9 cellular contexts compared by ENCODE assay signal in genomic region chr10:112815238-112816032, GRCh38.
DNase-seq lines count a peak whose midpoint lies in the region; TF ChIP-seq lines count a peak whose summit lies in the region.
"Had no signal": no experiment of that assay in that cellular context is flagged by ENCODE, and none has a peak within 500 bp of the region (broad histone marks: within the 10 kb centered on the region; RNA-seq: fewer than 3 reads in every experiment).

No MANE protein-coding gene starts in this region.

- no peaks in the 10 kb centered on the region for H3K36me3 ChIP-seq in PC-9 (ENCODE audit: low read depth)

- H3K27me3 ChIP-seq in PC-9 (ENCODE audit: insufficient read depth, low read depth), result no peaks in the 10 kb centered on the region

- POLR2A ChIA-PET in PC-9 (lab: Charles Lee; ENCODE audit: unreplicated experiment), result no interaction called here

- H2AFZ ChIP-seq in PC-9, result no peak overlapping the region

- peaks cover 10% of the 10 kb centered on the region for H3K36me3 Mint-ChIP-seq in osteocyte (ENCODE audit: unreplicated experiment)

- H3K9me3 Mint-ChIP-seq in osteocyte (ENCODE audit: unreplicated experiment), result no peaks in the 10 kb centered on the region

- peak overlapping the region; percentile 72 for H3K4me2 ChIP-seq in PC-9

- intact Hi-C loops in PC-9 (cut with micrococcal nuclease; ENCODE audit: unreplicated experiment), result loop anchor here (10.0 kb wide), 3 partner anchors 99 to 569 kb away; no protein-coding TSS in a partner anchor

- CTCF ChIA-PET in PC-9 (lab: Charles Lee), result no interaction called here

- H3K4me1 Mint-ChIP-seq in osteocyte (ENCODE audit: unreplicated experiment), result peaks cover 58% of the 10 kb centered on the region

- TF ChIP-seq CTCF in PC-9 (conservative IDR thresholded peaks at IDR 0.05) (no peak), fibroblast of mammary gland (conservative IDR thresholded peaks at IDR 0.05; ENCODE audit: control insufficient read depth, insufficient read depth, low read depth, low read length) (no peak), osteocyte (IDR thresholded peaks at IDR 0.05) (no peak)

- H3K9me3 ChIP-seq in PC-9 (ENCODE audit: insufficient read depth, low read depth), result no peaks in the 10 kb centered on the region

- H3F3A ChIP-seq in PC-9 (ENCODE audit: insufficient read depth, low read depth), result peaks cover 51% of the 10 kb centered on the region

- no TSS peak for BruUV-seq in PC-9 (replicated peaks; lab: Mats Ljungman, UMichigan)

- peak overlapping the region; percentile 86 for H3K27ac ChIP-seq in PC-9

- H3K27ac Mint-ChIP-seq in osteocyte (ENCODE audit: unreplicated experiment), result peak overlapping the region; percentile 92

- no peaks in the 10 kb centered on the region for H3K9me2 ChIP-seq in PC-9 (ENCODE audit: insufficient read depth)

- no peaks in the 10 kb centered on the region for H3K27me3 Mint-ChIP-seq in osteocyte (ENCODE audit: unreplicated experiment)

- DNase-seq in GM03348 (ENCODE audit: low spot score) (peak; percentile 64), PC-9 (peak; percentile 63 to 95), fibroblast of mammary gland (ENCODE audit: low read depth) (peak; percentile 54), osteocyte (ENCODE audit: extremely low spot score, unreplicated experiment) (no peak), NCI-H345 (lab: John Stamatoyannopoulos, UW) (no peak), NCI-H1105 treated with DMSO at 0.1 percent for 48 hours (lab: John Stamatoyannopoulos, UW) (no peak), SKM-1 (lab: John Stamatoyannopoulos, UW; ENCODE audit: unreplicated experiment) (no peak)
- no peak for DNase-seq in activated CD4-positive, alpha-beta T cell treated with anti-CD3 and anti-CD28 coated beads, Interleukin-2, amount 50 U/mL, for 48 hours
- DNase-seq: activated naive CD4-positive, alpha-beta T cell had no signal

- H3K79me2 ChIP-seq in PC-9 (ENCODE audit: low read depth), result no peaks in the 10 kb centered on the region

- peaks cover 53% of the 10 kb centered on the region for H3K4me1 ChIP-seq in PC-9 (replicated peaks; ENCODE audit: insufficient read depth)

- H3K4me3 Mint-ChIP-seq in osteocyte (ENCODE audit: unreplicated experiment), result peak overlapping the region; percentile 34

- no peaks in the 10 kb centered on the region for H4K20me1 ChIP-seq in PC-9 (ENCODE audit: insufficient read depth)

- peak overlapping the region; percentile 42; the same call in 1 of the 2 replicates for H3K4me3 ChIP-seq in PC-9
- H3K4me3 ChIP-seq in fibroblast of mammary gland (ENCODE audit: control insufficient read depth, low read depth, low read length), result no peak overlapping the region

Comparison
In these comparisons a context has a peak if more than half of its experiments do, and no peak if none do; other contexts are left out.
1. DNase-seq: peak in GM03348 (single experiment), PC-9 (2 of 2) and fibroblast of mammary gland (single experiment); none in osteocyte (single experiment), NCI-H345 (single experiment), activated CD4-positive, alpha-beta T cell treated with anti-CD3 and anti-CD28 coated beads, Interleukin-2, amount 50 U/mL, for 48 hours (0 of 2), NCI-H1105 treated with DMSO at 0.1 percent for 48 hours (single experiment) and SKM-1 (single experiment).